In the genomic region with DNA sequence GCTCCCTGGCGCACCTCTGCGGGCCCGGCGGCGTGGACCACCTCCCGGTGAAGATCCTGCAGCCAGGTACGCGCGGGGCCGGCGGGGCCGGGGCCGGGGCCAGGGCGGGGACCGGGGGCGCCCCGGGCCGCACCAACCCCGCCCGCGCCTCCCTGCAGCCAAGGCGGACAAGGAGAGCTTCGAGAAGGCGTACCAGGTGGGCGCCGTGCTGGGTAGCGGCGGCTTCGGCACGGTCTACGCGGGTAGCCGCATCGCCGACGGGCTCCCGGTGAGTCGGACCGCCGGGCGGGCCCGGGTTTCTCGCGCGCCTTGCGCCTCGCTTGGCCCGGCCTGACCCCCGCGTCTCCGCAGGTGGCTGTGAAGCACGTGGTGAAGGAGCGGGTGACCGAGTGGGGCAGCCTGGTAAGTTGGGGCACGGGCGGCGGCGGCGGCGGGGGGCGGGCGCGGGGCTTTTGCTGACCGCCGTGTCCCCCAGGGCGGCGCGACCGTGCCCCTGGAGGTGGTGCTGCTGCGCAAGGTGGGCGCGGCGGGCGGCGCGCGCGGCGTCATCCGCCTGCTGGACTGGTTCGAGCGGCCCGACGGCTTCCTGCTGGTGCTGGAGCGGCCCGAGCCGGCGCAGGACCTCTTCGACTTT, we compare ENCODE assay signal across 9 cellular contexts. TPM values are rescaled to one million over a fixed set of nuclear protein-coding genes. Genes with fewer than 3 reads are reported as not detected.
DNase-seq lines count a peak whose midpoint lies in the region; ATAC-seq, FAIRE-seq and TF ChIP-seq lines count a peak whose summit lies in the region.
"Had no signal": no experiment of that assay in that cellular context is flagged by ENCODE, and none has a peak within 500 bp of the region (broad histone marks: within the 10 kb centered on the region; RNA-seq: fewer than 3 reads in every experiment).

No MANE protein-coding gene starts in this region.

- no TSS peak for BruUV-seq in PC-3 (replicated peaks; lab: Mats Ljungman, UMichigan)
- BruUV-seq in K562 (replicated peaks; lab: Mats Ljungman, UMichigan) = no TSS peak

- H3K9me3 ChIP-seq in PC-3 (ENCODE audit: low read length) (no peaks in the 10 kb centered on the region), K562 (replicated peaks; ENCODE audit: control insufficient read depth, insufficient read depth, low read depth, low read length) (no peaks in the 10 kb centered on the region), keratinocyte (ENCODE audit: control insufficient read depth, low read depth, low read length) (no peaks in the 10 kb centered on the region)

- no peaks in the 10 kb centered on the region for H3K9me2 ChIP-seq in PC-3 (replicated peaks; ENCODE audit: low read length)

- POLR2A ChIA-PET in PC-3 (lab: Charles Lee; ENCODE audit: unreplicated experiment) = no interaction called here
- POLR2A ChIA-PET in K562 (lab: Yijun Ruan, JAX) = interaction anchor here (0.5 to 2.9 kb wide), 4 partner anchors 9 to 16 kb away, joined by 3 to 10 read pairs (median 6); no protein-coding TSS in a partner anchor

- peak overlapping the region; percentile 76 for H3K9ac ChIP-seq in PC-3 (ENCODE audit: low read length)
- peak overlapping the region; percentile 77 to 97 for H3K9ac ChIP-seq in K562 (ENCODE audit: insufficient read depth in 1 of 2, low read depth in 2 of 2, low read length in 2 of 2)
- peak overlapping the region; percentile 88 for H3K9ac ChIP-seq in keratinocyte (ENCODE audit: control insufficient read depth, extremely low read depth, insufficient read depth, low read length)

- no peaks in the 10 kb centered on the region for H3F3A ChIP-seq in PC-3 (ENCODE audit: low read length, unreplicated experiment)

- CTCF ChIA-PET in PC-3 (lab: Charles Lee) (no interaction called here), K562 (lab: Yijun Ruan, JAX; ENCODE audit: low intra/inter-chr PET ratio) (interaction anchor here (0.6 kb wide), 1 partner anchor 40 kb away, joined by 3 read pairs; no protein-coding TSS in a partner anchor)

- H4K20me1 ChIP-seq in PC-3 (ENCODE audit: low read length) (peaks cover 25% of the 10 kb centered on the region), K562 (replicated peaks; ENCODE audit: control insufficient read depth, insufficient read depth, low read length) (peaks cover 15% of the 10 kb centered on the region), keratinocyte (ENCODE audit: control insufficient read depth, extremely low read depth, insufficient read depth, low read length) (peaks cover 6% of the 10 kb centered on the region)

- no peak for TF ChIP-seq RAD21 in K562 (CRISPR knock-in tag; conservative IDR thresholded peaks at IDR 0.05 in 1 of 2, IDR thresholded peaks at IDR 0.05 in 1 of 2)

- H3K9me1 ChIP-seq in K562 (ENCODE audit: control insufficient read depth, insufficient read depth, low read length) = no peaks in the 10 kb centered on the region
- H3K9me1 ChIP-seq in keratinocyte (ENCODE audit: control insufficient read depth, extremely low read depth, insufficient read depth, low read length) = no peaks in the 10 kb centered on the region

- intact Hi-C loops in PC-3 (cut with micrococcal nuclease) (no loop called here), K562 (cut with micrococcal nuclease) (no loop called here)

- peaks cover 34% of the 10 kb centered on the region for H3K79me2 ChIP-seq in PC-3 (ENCODE audit: low read length)
- H3K79me2 ChIP-seq in K562 (ENCODE audit: control insufficient read depth, insufficient read depth, low read length) = peaks cover 43% of the 10 kb centered on the region
- peaks cover 23% of the 10 kb centered on the region for H3K79me2 ChIP-seq in keratinocyte (ENCODE audit: control insufficient read depth, insufficient read depth, low read length)

- FAIRE-seq in K562 (lab: Jason Lieb, UNC) = no peak
- FAIRE-seq in keratinocyte (lab: Jason Lieb, UNC) = no peak

- H3K27ac ChIP-seq in PC-3 (ENCODE audit: low read length) (peak overlapping the region; percentile 25), K562 (ENCODE audit: extremely low read depth, low read depth, low read length) (peak overlapping the region; percentile 94), keratinocyte (ENCODE audit: control insufficient read depth, insufficient read depth, low read length) (peak overlapping the region; percentile 81)

- dilution Hi-C loops in keratinocyte (cut with MboI; ENCODE audit: extremely low pct_ligation_motif_present, low sequenced_read_pairs) = no loop called here

- TF ChIP-seq POLR2A in K562 (conservative IDR thresholded peaks at IDR 0.05) = no peak

- peaks cover 26% of the 10 kb centered on the region for H3K4me1 ChIP-seq in PC-3 (ENCODE audit: insufficient read depth, low read length)
- peaks cover 20 to 87% of the 10 kb centered on the region in 2 experiments for H3K4me1 ChIP-seq in K562 (replicated peaks in 1 of 2; ENCODE audit: control insufficient read depth in 2 of 2, insufficient read depth in 2 of 2, low read length in 2 of 2)
- peaks cover 18% of the 10 kb centered on the region for H3K4me1 ChIP-seq in keratinocyte (ENCODE audit: control insufficient read depth, extremely low read depth, insufficient read depth, low read length)

- H3K4me2 ChIP-seq in PC-3 (ENCODE audit: low read length) (peak overlapping the region; percentile 90), K562 (ENCODE audit: insufficient read depth, low read length) (peak overlapping the region; percentile 83; the same call in 1 of the 2 replicates), keratinocyte (ENCODE audit: control insufficient read depth, extremely low read depth, insufficient read depth, low read depth, low read length) (peak overlapping the region; percentile 82)

- H3K36me3 ChIP-seq in PC-3 (ENCODE audit: low read depth, low read length) (peaks cover 19% of the 10 kb centered on the region), K562 (ENCODE audit: control insufficient read depth, insufficient read depth, low read length) (peaks cover 34% of the 10 kb centered on the region; the same call in 1 of the 3 replicates), keratinocyte (ENCODE audit: control insufficient read depth in 2 of 2, extremely low read depth in 1 of 2, insufficient read depth in 2 of 2, low read length in 2 of 2) (peaks cover 10 to 16% of the 10 kb centered on the region in 2 experiments)

- ATAC-seq in GM19463 (IDR thresholded peaks at IDR 0.05; ENCODE audit: unreplicated experiment) (peak; percentile 1), PC-3 (no peak), K562 (peak; percentile 5; the same call in 2 of the 3 replicates), GM18873 (IDR thresholded peaks at IDR 0.05; ENCODE audit: low FRiP score, unreplicated experiment) (no peak)

- peak overlapping the region; percentile 89 for H3K4me3 ChIP-seq in PC-3 (ENCODE audit: low read length)
- H3K4me3 ChIP-seq in K562 = peak overlapping the region; percentile 76
- H3K4me3 ChIP-seq in keratinocyte (ENCODE audit: control insufficient read depth in 2 of 3, extremely low read depth in 1 of 3, insufficient read depth in 2 of 3, low read depth in 1 of 3, low read length in 3 of 3) = peak overlapping the region; percentile 65 to 79 (median 76)

- H2AFZ ChIP-seq in PC-3 (ENCODE audit: low read length) (no peak overlapping the region), K562 (ENCODE audit: low read depth, low read length) (no peak overlapping the region), keratinocyte (ENCODE audit: control insufficient read depth, low read length) (no peak overlapping the region)

- in situ Hi-C loops in K562 (cut with MboI) = no loop called here

- H3K27me3 ChIP-seq in PC-3 (ENCODE audit: low read length) = no peaks in the 10 kb centered on the region
- H3K27me3 ChIP-seq in K562 (ENCODE audit: control insufficient read depth in 2 of 2, insufficient read depth in 2 of 2, low read length in 2 of 2) = no peaks in the 10 kb centered on the region
- H3K27me3 ChIP-seq in keratinocyte (ENCODE audit: control insufficient read depth, extremely low read depth, insufficient read depth, low read length) = no peaks in the 10 kb centered on the region

- TF ChIP-seq CTCF in PC-3 (conservative IDR thresholded peaks at IDR 0.05; ENCODE audit: low read depth, low read length) (no peak), K562 (IDR thresholded peaks at IDR 0.05 in 2 of 3, conservative IDR thresholded peaks at IDR 0.05 in 1 of 3; ENCODE audit: insufficient read depth in 2 of 3, low read depth in 1 of 3, low read length in 3 of 3) (no peak), keratinocyte (optimal IDR thresholded peaks at IDR 0.05 in 1 of 3, IDR thresholded peaks at IDR 0.05 in 1 of 3, conservative IDR thresholded peaks at IDR 0.05 in 1 of 3; ENCODE audit: extremely low read depth in 1 of 3, insufficient read depth in 2 of 3, low read length in 3 of 3) (no peak)

- 0% methylated on average over 10 of the region's 89 CpGs for WGBS in K562 (ENCODE audit: insufficient coverage, low coverage, missing lambda C conversion rate)

- no peak for TF ChIP-seq EP300 in K562 (IDR thresholded peaks at IDR 0.05; ENCODE audit: low read length)

- peak; percentile 47 for DNase-seq in PC-3
- peak in 3 of 4 experiments; percentile 26 to 57 (median 34) for DNase-seq in K562 (ENCODE audit: extremely low read depth in 1 of 4, low spot score in 3 of 4)
- DNase-seq in keratinocyte (ENCODE audit: low read depth, low spot score) = no peak
- peak; percentile 41 for DNase-seq in stimulated activated CD4-positive, alpha-beta T cell treated with anti-CD3 and anti-CD28 coated beads, Interleukin-2, amount 100 ng/mL, for 4 hours (ENCODE audit: low read depth)
- no peak for DNase-seq in hepatic stellate cell (ENCODE audit: low spot score)
- DNase-seq in middle frontal gyrus (ENCODE audit: extremely low spot score, low spot score) = no peak

RNA-seq across cellular contexts. Expression of a gene that starts 0.5 kb away (rescaled TPM):
- 61.7 and 72.8 TPM in 2 replicates for total RNA-seq in PC-3 (2014; rRNA removed)
- 8.4 and 19.1 TPM in 2 replicates for total RNA-seq in K562 (2011; cell fraction: chromatin; rRNA removed; ENCODE audit: low replicate concordance)
- 31.2 and 35.0 TPM in 2 replicates for total RNA-seq in K562 (2011; cell fraction: nucleolus; rRNA removed)
- 9.8 and 13.2 TPM in 2 replicates for total RNA-seq in K562 (2011; cell fraction: nucleoplasm; rRNA removed)
- total RNA-seq in K562 (2014; rRNA removed) = 37.0 and 41.1 TPM in 2 replicates
- 4.2 and 4.3 TPM in 2 replicates for total RNA-seq in K562 (2014; rRNA removed; fragmentation: Illumina TruSeq; extraction: Trizol)
- 11.9 and 13.8 TPM in 2 replicates for total RNA-seq in K562 (2015; rRNA removed; fragmentation: Illumina TruSeq; extraction: Trizol)
- total RNA-seq in K562 (2021) = 40.5 and 41.3 TPM in 2 replicates
- polyA plus RNA-seq in K562 (2011; rRNA removed) = 5.3 and 8.0 TPM in 2 replicates
- 13.4 and 28.9 TPM in 2 replicates for polyA plus RNA-seq in K562 (2011; cell fraction: cytosol; rRNA removed)
- polyA plus RNA-seq in K562 (2011; cell fraction: nucleus; rRNA removed) = 36.6 and 49.9 TPM in 2 replicates
- 18.0 and 35.9 TPM in 2 replicates for polyA plus RNA-seq in K562 (2012)
- 4.4 and 11.4 TPM in 2 replicates for polyA plus RNA-seq in K562 (2014; fragmentation: Illumina TruSeq; extraction: Trizol)
- polyA plus RNA-seq in K562 (2014; fragmentation: Nextera tagmentation; extraction: Ambion mirVana) = under 1 TPM; 0.24 to 0.57 TPM
- polyA plus RNA-seq in K562 (2014; rRNA removed) = 34.1 and 35.4 TPM in 2 replicates
- 0.99 and 1.4 TPM in 2 replicates for polyA minus RNA-seq in K562 (2011; rRNA and poly(A)+ RNA removed)
- 7.1 and 7.7 TPM in 2 replicates for polyA minus RNA-seq in K562 (2011; cell fraction: cytosol; rRNA and poly(A)+ RNA removed)
- polyA minus RNA-seq in K562 (2011; cell fraction: nucleus; rRNA and poly(A)+ RNA removed) = 10.2 and 10.6 TPM in 2 replicates
- 3.4 to 6.5 TPM (median 4.8 TPM) in 3 replicates for polyA plus RNA-seq in keratinocyte
- polyA plus RNA-seq in keratinocyte (2011; ENCODE audit: low read depth) = 3.3 TPM
- polyA plus RNA-seq in keratinocyte (2011; cell fraction: cytosol; rRNA removed) = 2.7 and 6.4 TPM in 2 replicates
- 8.9 and 11.7 TPM in 2 replicates for polyA plus RNA-seq in keratinocyte (2011; cell fraction: nucleus; rRNA removed)
- 7.8 and 20.0 TPM in 2 replicates for polyA plus RNA-seq in keratinocyte (2012; ENCODE audit: low replicate concordance)
- 1.6 to 4.4 TPM (median 2.3 TPM) in 3 replicates for polyA minus RNA-seq in keratinocyte
- polyA minus RNA-seq in keratinocyte (2011; cell fraction: cytosol; rRNA and poly(A)+ RNA removed) = 10.7 TPM
- polyA minus RNA-seq in keratinocyte (2011; cell fraction: nucleus; rRNA and poly(A)+ RNA removed) = 5.5 and 8.2 TPM in 2 replicates

RNA-seq across cellular contexts. Expression of a gene that starts 42.6 kb away (rescaled TPM):
- total RNA-seq in PC-3 (2014; rRNA removed) (71.3 and 85.6 TPM in 2 replicates), K562 (2014; rRNA removed) (25.3 and 33.2 TPM in 2 replicates), K562 (2014; rRNA removed; fragmentation: Illumina TruSeq; extraction: Trizol) (4.9 and 6.3 TPM in 2 replicates), K562 (2015; rRNA removed; fragmentation: Illumina TruSeq; extraction: Trizol) (10.1 and 10.7 TPM in 2 replicates), K562 (2021) (19.5 and 19.8 TPM in 2 replicates)
- total RNA-seq in K562 (2011; cell fraction: chromatin; rRNA removed; ENCODE audit: low replicate concordance) = 25.0 and 46.1 TPM in 2 replicates
- 45.8 and 49.4 TPM in 2 replicates for total RNA-seq in K562 (2011; cell fraction: nucleolus; rRNA removed)
- 32.0 and 37.3 TPM in 2 replicates for total RNA-seq in K562 (2011; cell fraction: nucleoplasm; rRNA removed)
- polyA plus RNA-seq in K562 (2011; rRNA removed) (8.8 and 12.4 TPM in 2 replicates), K562 (2014; fragmentation: Illumina TruSeq; extraction: Trizol) (6.3 and 9.3 TPM in 2 replicates), K562 (2014; fragmentation: Nextera tagmentation; extraction: Ambion mirVana) (1 to 10 TPM in 1 of 2 experiments, under 1 TPM in 1; 0.96 to 1.5 TPM), K562 (2014; rRNA removed) (19.9 and 22.4 TPM in 2 replicates), keratinocyte (26.0 to 51.4 TPM (median 33.5 TPM) in 3 replicates)
- 12.4 and 16.3 TPM in 2 replicates for polyA plus RNA-seq in K562 (2011; cell fraction: cytosol; rRNA removed)
- 34.7 and 37.7 TPM in 2 replicates for polyA plus RNA-seq in K562 (2011; cell fraction: nucleus; rRNA removed)
- 18.1 and 28.6 TPM in 2 replicates for polyA plus RNA-seq in K562 (2012)
- polyA minus RNA-seq in K562 (2011; rRNA and poly(A)+ RNA removed) = 2.1 and 2.4 TPM in 2 replicates
- polyA minus RNA-seq in K562 (2011; cell fraction: cytosol; rRNA and poly(A)+ RNA removed) = 5.1 and 6.0 TPM in 2 replicates
- polyA minus RNA-seq in K562 (2011; cell fraction: nucleus; rRNA and poly(A)+ RNA removed) = 5.1 and 5.8 TPM in 2 replicates
- polyA plus RNA-seq in keratinocyte (2011; ENCODE audit: low read depth) = 30.5 TPM
- 17.8 and 33.2 TPM in 2 replicates for polyA plus RNA-seq in keratinocyte (2011; cell fraction: cytosol; rRNA removed)
- 58.9 and 65.6 TPM in 2 replicates for polyA plus RNA-seq in keratinocyte (2011; cell fraction: nucleus; rRNA removed)
- 18.0 and 48.4 TPM in 2 replicates for polyA plus RNA-seq in keratinocyte (2012; ENCODE audit: low replicate concordance)
- 8.8 to 16.5 TPM (median 10.5 TPM) in 3 replicates for polyA minus RNA-seq in keratinocyte
- polyA minus RNA-seq in keratinocyte (2011; cell fraction: cytosol; rRNA and poly(A)+ RNA removed) = 21.9 TPM
- 8.8 and 10.9 TPM in 2 replicates for polyA minus RNA-seq in keratinocyte (2011; cell fraction: nucleus; rRNA and poly(A)+ RNA removed)

RNA-seq across cellular contexts. Expression of a gene that starts 42.8 kb away (rescaled TPM):
- total RNA-seq in PC-3 (2014; rRNA removed) (10.7 and 12.1 TPM in 2 replicates), K562 (2014; rRNA removed) (3.4 and 5.8 TPM in 2 replicates), K562 (2014; rRNA removed; fragmentation: Illumina TruSeq; extraction: Trizol) (0.83 and 2.0 TPM in 2 replicates), K562 (2015; rRNA removed; fragmentation: Illumina TruSeq; extraction: Trizol) (3.7 and 3.8 TPM in 2 replicates), K562 (2021) (8.5 and 11.0 TPM in 2 replicates)
- 6.2 and 18.5 TPM in 2 replicates for total RNA-seq in K562 (2011; cell fraction: chromatin; rRNA removed; ENCODE audit: low replicate concordance)
- 20.3 and 21.8 TPM in 2 replicates for total RNA-seq in K562 (2011; cell fraction: nucleolus; rRNA removed)
- total RNA-seq in K562 (2011; cell fraction: nucleoplasm; rRNA removed) = 13.6 and 15.7 TPM in 2 replicates
- polyA plus RNA-seq in K562 (2011; rRNA removed) (2.6 and 3.9 TPM in 2 replicates), K562 (2014; fragmentation: Illumina TruSeq; extraction: Trizol) (4.0 and 7.3 TPM in 2 replicates), K562 (2014; fragmentation: Nextera tagmentation; extraction: Ambion mirVana) (under 1 TPM; 0.20 to 0.62 TPM), K562 (2014; rRNA removed) (4.9 and 5.8 TPM in 2 replicates), keratinocyte (6.3 to 9.0 TPM (median 7.1 TPM) in 3 replicates)
- polyA plus RNA-seq in K562 (2011; cell fraction: cytosol; rRNA removed) = 2.9 and 4.5 TPM in 2 replicates
- polyA plus RNA-seq in K562 (2011; cell fraction: nucleus; rRNA removed) = 14.0 and 20.4 TPM in 2 replicates
- 8.3 and 9.5 TPM in 2 replicates for polyA plus RNA-seq in K562 (2012)
- polyA minus RNA-seq in K562 (2011; rRNA and poly(A)+ RNA removed) = 2.2 and 3.7 TPM in 2 replicates
- 3.6 and 3.7 TPM in 2 replicates for polyA minus RNA-seq in K562 (2011; cell fraction: cytosol; rRNA and poly(A)+ RNA removed)
- polyA minus RNA-seq in K562 (2011; cell fraction: nucleus; rRNA and poly(A)+ RNA removed) = 1.4 and 2.8 TPM in 2 replicates
- 3.2 TPM for polyA plus RNA-seq in keratinocyte (2011; ENCODE audit: low read depth)
- polyA plus RNA-seq in keratinocyte (2011; cell fraction: cytosol; rRNA removed) = 3.0 and 6.0 TPM in 2 replicates
- polyA plus RNA-seq in keratinocyte (2011; cell fraction: nucleus; rRNA removed) = 10.5 and 14.2 TPM in 2 replicates
- polyA plus RNA-seq in keratinocyte (2012; ENCODE audit: low replicate concordance) = 5.7 and 10.1 TPM in 2 replicates
- polyA minus RNA-seq in keratinocyte = 3.4 to 13.9 TPM (median 4.5 TPM) in 3 replicates
- 12.5 TPM for polyA minus RNA-seq in keratinocyte (2011; cell fraction: cytosol; rRNA and poly(A)+ RNA removed)
- polyA minus RNA-seq in keratinocyte (2011; cell fraction: nucleus; rRNA and poly(A)+ RNA removed) = 6.2 and 6.9 TPM in 2 replicates

RNA-seq across cellular contexts. Expression of a gene that starts 51.5 kb away (rescaled TPM):
- total RNA-seq in PC-3 (2014; rRNA removed) = 0.04 TPM in 1 of 2 replicates, not detected in the other
- 0.30 and 1.3 TPM in 2 replicates for total RNA-seq in K562 (2011; cell fraction: chromatin; rRNA removed; ENCODE audit: low replicate concordance)
- total RNA-seq in K562 (2011; cell fraction: nucleolus; rRNA removed) = 0.53 and 0.83 TPM in 2 replicates
- 0.66 and 0.76 TPM in 2 replicates for total RNA-seq in K562 (2011; cell fraction: nucleoplasm; rRNA removed)
- 0.05 and 0.29 TPM in 2 replicates for total RNA-seq in K562 (2014; rRNA removed)
- not detected in 2 replicates for total RNA-seq in K562 (2014; rRNA removed; fragmentation: Illumina TruSeq; extraction: Trizol)
- total RNA-seq in K562 (2015; rRNA removed; fragmentation: Illumina TruSeq; extraction: Trizol) = 0.11 and 0.15 TPM in 2 replicates
- total RNA-seq in K562 (2021) = 0.22 and 0.42 TPM in 2 replicates
- 0.05 and 0.06 TPM in 2 replicates for polyA plus RNA-seq in K562 (2011; rRNA removed)
- polyA plus RNA-seq in K562 (2011; cell fraction: cytosol; rRNA removed) = 0.03 and 0.16 TPM in 2 replicates
- 0.25 and 0.57 TPM in 2 replicates for polyA plus RNA-seq in K562 (2011; cell fraction: nucleus; rRNA removed)
- polyA plus RNA-seq in K562 (2012) = 0.17 and 0.18 TPM in 2 replicates
- polyA plus RNA-seq in K562 (2014; fragmentation: Illumina TruSeq; extraction: Trizol) = 0.08 TPM in 1 of 2 replicates, not detected in the other
- not detected for polyA plus RNA-seq in K562 (2014; fragmentation: Nextera tagmentation; extraction: Ambion mirVana)
- polyA plus RNA-seq in K562 (2014; rRNA removed) = 0.08 and 0.11 TPM in 2 replicates
- polyA minus RNA-seq in K562 (2011; rRNA and poly(A)+ RNA removed) = not detected in 2 replicates
- not detected in 2 replicates for polyA minus RNA-seq in K562 (2011; cell fraction: cytosol; rRNA and poly(A)+ RNA removed)
- 0.54 and 0.56 TPM in 2 replicates for polyA minus RNA-seq in K562 (2011; cell fraction: nucleus; rRNA and poly(A)+ RNA removed)
- polyA plus RNA-seq in keratinocyte = not detected in 3 replicates
- polyA plus RNA-seq in keratinocyte (2011; ENCODE audit: low read depth) = not detected
- polyA plus RNA-seq in keratinocyte (2011; cell fraction: cytosol; rRNA removed) = not detected in 2 replicates
- polyA plus RNA-seq in keratinocyte (2011; cell fraction: nucleus; rRNA removed) = not detected in 2 replicates
- not detected in 2 replicates for polyA plus RNA-seq in keratinocyte (2012; ENCODE audit: low replicate concordance)
- polyA minus RNA-seq in keratinocyte = not detected in 3 replicates
- polyA minus RNA-seq in keratinocyte (2011; cell fraction: cytosol; rRNA and poly(A)+ RNA removed) = not detected
- not detected in 2 replicates for polyA minus RNA-seq in keratinocyte (2011; cell fraction: nucleus; rRNA and poly(A)+ RNA removed)
- total RNA-seq: subcutaneous adipose tissue had no signal

Comparison
In these comparisons a context has a peak if more than half of its experiments do, and no peak if none do; other contexts are left out.
1. ATAC-seq: peak in GM19463 (single experiment) and K562 (single experiment); none in PC-3 (single experiment) and GM18873 (single experiment).
2. DNase-seq: peak in PC-3 (single experiment), K562 (3 of 4) and stimulated activated CD4-positive, alpha-beta T cell treated with anti-CD3 and anti-CD28 coated beads, Interleukin-2, amount 100 ng/mL, for 4 hours (single experiment); none in keratinocyte (single experiment), hepatic stellate cell (single experiment) and middle frontal gyrus (single experiment).
3. H3K27ac ChIP-seq: peak in every context shown above with its lines; median percentile 94 in K562; 81 in keratinocyte; 25 in PC-3.
4. Peak in every context shown above with its lines, with median percentiles within 50 percentile points of each other: H3K4me2 ChIP-seq, H3K4me3 ChIP-seq and H3K9ac ChIP-seq.